13 cellular contexts compared by ENCODE assay signal in genomic region chr10:93977442-93977841, GRCh38.
"Had no signal": no experiment of that assay in that cellular context is flagged by ENCODE, and none has a peak within 500 bp of the region (broad histone marks: within the 10 kb centered on the region; RNA-seq: fewer than 3 reads in every experiment).

No MANE protein-coding gene starts in this region.

- H3K4me3 ChIP-seq: coronary artery, lung, uterus had no signal

- H3K27ac ChIP-seq: coronary artery, parathyroid adenoma, uterus, VCaP had no signal

- H3K4me1 ChIP-seq: parathyroid adenoma, uterus had no signal

- H3K36me3 ChIP-seq: uterus had no signal

- H2AFZ ChIP-seq: parathyroid adenoma had no signal

- H3K27me3 ChIP-seq: uterus had no signal

- H3K79me2 ChIP-seq: parathyroid adenoma had no signal

- H3K9ac ChIP-seq: parathyroid adenoma had no signal

- H3K9me3 ChIP-seq: uterus had no signal

- DNase-seq: activated CD4-positive, alpha-beta T cell treated with anti-CD3 and anti-CD28 coated beads for 4 hours; activated naive CD4-positive, alpha-beta T cell treated with anti-CD3 and anti-CD28 coated beads for 36 hours; central memory CD4-positive, alpha-beta T cell; effector CD8-positive, alpha-beta T cell; immature natural killer cell; naive B cell; stimulated activated CD4-positive, alpha-beta T cell treated with anti-CD3 and anti-CD28 coated beads, Interleukin-15, amount 100 ng/mL, for 24 hours; T1000; uterus had no signal
